21 cellular contexts compared by ENCODE assay signal in the genomic region with DNA sequence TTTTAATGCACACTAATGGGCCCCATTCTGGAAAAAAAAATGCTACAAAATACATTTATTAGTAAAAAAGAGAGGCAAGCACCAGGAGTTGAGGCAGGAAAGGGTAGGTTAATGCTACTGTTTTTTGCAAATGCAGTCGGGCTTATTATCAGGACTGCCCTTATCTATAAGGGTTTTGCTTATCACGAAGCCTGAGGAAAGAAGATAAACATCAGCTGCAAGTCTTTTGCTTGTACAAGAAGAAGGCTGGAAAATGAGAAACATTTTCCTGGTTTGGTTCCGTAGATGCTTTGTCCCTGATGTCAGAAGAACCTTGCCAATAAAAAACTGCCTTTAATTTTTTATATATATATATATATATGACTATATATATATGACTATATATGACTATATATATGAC.
DNase-seq lines count a peak whose midpoint lies in the region; ATAC-seq and TF ChIP-seq lines count a peak whose summit lies in the region.
"Had no signal": no experiment of that assay in that cellular context is flagged by ENCODE, and none has a peak within 500 bp of the region (broad histone marks: within the 10 kb centered on the region; RNA-seq: fewer than 3 reads in every experiment).

No MANE protein-coding gene starts in this region.

- no peak overlapping the region for H2BK5ac ChIP-seq in trophoblast cell (ENCODE audit: low read depth, low read length, poor library complexity)

- peaks cover 58% of the 10 kb centered on the region for H3K4me1 Mint-ChIP-seq in endodermal cell
- H3K4me1 Mint-ChIP-seq: CD14-positive monocyte; CD4-positive, alpha-beta memory T cell; CD4-positive, CD25-positive, alpha-beta regulatory T cell; CD8-positive, alpha-beta memory T cell had no signal

- H3K79me2 ChIP-seq in trophoblast cell (ENCODE audit: control insufficient read depth, insufficient read depth, low read length, poor library complexity): no peaks in the 10 kb centered on the region

- no peaks in the 10 kb centered on the region for H3K79me1 ChIP-seq in trophoblast cell (ENCODE audit: low read length)

- H3K4me3 ChIP-seq in HEK293 (ENCODE audit: low read depth, low read length): no peak overlapping the region
- H3K4me3 ChIP-seq in endodermal cell (ENCODE audit: low read length): peak overlapping the region; percentile 2
- H3K4me3 ChIP-seq in trophoblast cell (ENCODE audit: low read depth, low read length): no peak overlapping the region
- H3K4me3 ChIP-seq: BLaER1 had no signal

- no peaks in the 10 kb centered on the region for H3K27me3 Mint-ChIP-seq in endodermal cell (ENCODE audit: insufficient read depth)
- H3K27me3 Mint-ChIP-seq: CD4-positive, alpha-beta memory T cell; CD4-positive, CD25-positive, alpha-beta regulatory T cell had no signal

- 47 to 48% methylated on average over 2 to 3 of the region's 3 CpGs for WGBS in endodermal cell (ENCODE audit: insufficient coverage in 1 of 2, insufficient read length in 1 of 2), 2 experiments
- WGBS in trophoblast cell (ENCODE audit: extremely low coverage, insufficient coverage, insufficient read length): no CpG with 5 or more reads among the region's 3 CpGs

- no peaks in the 10 kb centered on the region for H3K9me3 ChIP-seq in HEK293 (ENCODE audit: control insufficient read depth, insufficient read depth, low read depth, low read length)
- peaks cover 11% of the 10 kb centered on the region for H3K9me3 ChIP-seq in endodermal cell (ENCODE audit: control insufficient read depth, low read length)
- H3K9me3 ChIP-seq in trophoblast cell (ENCODE audit: insufficient read depth, low read depth, low read length): peaks cover 2% of the 10 kb centered on the region
- H3K9me3 ChIP-seq: BE2C, BLaER1 had no signal

- no peaks in the 10 kb centered on the region for H3K36me3 ChIP-seq in HEK293 (ENCODE audit: control insufficient read depth in 2 of 2, insufficient read depth in 1 of 2, low read length in 2 of 2)
- H3K36me3 ChIP-seq in endodermal cell (ENCODE audit: control insufficient read depth, insufficient read depth, low read length): no peaks in the 10 kb centered on the region
- no peaks in the 10 kb centered on the region for H3K36me3 ChIP-seq in trophoblast cell (ENCODE audit: control insufficient read depth in 1 of 2, insufficient read depth in 2 of 2, low read length in 2 of 2)
- H3K36me3 ChIP-seq: BE2C, BLaER1 had no signal

- no peak for TF ChIP-seq CTCF in HEK293 (tag by site-specific recombination; IDR thresholded peaks at IDR 0.05)
- no peak for TF ChIP-seq CTCF in endodermal cell (conservative IDR thresholded peaks at IDR 0.05)

- POLR2A ChIA-PET in HEK293 (lab: Yijun Ruan, JAX): no interaction called here

- H3K18ac ChIP-seq in trophoblast cell (ENCODE audit: low read length): no peak overlapping the region

- H2AFZ ChIP-seq in trophoblast cell (ENCODE audit: insufficient read depth, low read length, poor library complexity): no peak overlapping the region

- H3K27me3 ChIP-seq in endodermal cell (ENCODE audit: control insufficient read depth, insufficient read depth, low read length, poor library complexity, severe bottlenecking) (no peaks in the 10 kb centered on the region), trophoblast cell (ENCODE audit: insufficient read depth, low read length) (no peaks in the 10 kb centered on the region)
- H3K27me3 ChIP-seq: BE2C, BLaER1 had no signal

- no peak overlapping the region for H3K4me2 ChIP-seq in trophoblast cell (ENCODE audit: low read length)
- H3K4me2 ChIP-seq: BLaER1 had no signal

- CTCF ChIA-PET in HEK293 (lab: Yijun Ruan, JAX): interaction anchor here (0.7 kb wide), 2 partner anchors 102 to 107 kb away, joined by 3 read pairs; no protein-coding TSS in a partner anchor

- no peak overlapping the region for H3K27ac ChIP-seq in HEK293 (ENCODE audit: extremely low read depth, low read depth, low read length)
- no peak overlapping the region for H3K27ac ChIP-seq in endodermal cell (ENCODE audit: low read depth, low read length)
- H3K27ac ChIP-seq in trophoblast cell (ENCODE audit: low read depth, low read length): no peak overlapping the region
- H3K27ac ChIP-seq: BLaER1 had no signal

- peaks cover 5% of the 10 kb centered on the region for H3K9me3 Mint-ChIP-seq in endodermal cell

- H2AK5ac ChIP-seq in trophoblast cell (ENCODE audit: low read length): no peak overlapping the region

- H2BK120ac ChIP-seq in trophoblast cell (ENCODE audit: insufficient read depth, low read length, poor library complexity): no peak overlapping the region

- H4K8ac ChIP-seq in trophoblast cell (ENCODE audit: low read depth, low read length): no peak overlapping the region

- H3K27ac Mint-ChIP-seq in endodermal cell: no peak overlapping the region
- H3K27ac Mint-ChIP-seq: CD14-positive monocyte; CD4-positive, alpha-beta memory T cell; CD8-positive, alpha-beta memory T cell had no signal

- H3K4me3 Mint-ChIP-seq in endodermal cell: no peak overlapping the region
- H3K4me3 Mint-ChIP-seq: CD14-positive monocyte; CD4-positive, alpha-beta memory T cell; CD4-positive, CD25-positive, alpha-beta regulatory T cell; CD8-positive, alpha-beta memory T cell had no signal

- no peak overlapping the region for H3K23ac ChIP-seq in trophoblast cell (ENCODE audit: low read length)

- H3K14ac ChIP-seq in trophoblast cell (ENCODE audit: low read length): no peak overlapping the region

- no peak overlapping the region for H2BK12ac ChIP-seq in trophoblast cell (ENCODE audit: low read length)

- ATAC-seq in HG03097 (IDR thresholded peaks at IDR 0.05; ENCODE audit: low FRiP score, unreplicated experiment): no peak

- DNase-seq in endodermal cell (no peak), trophoblast cell (peak; percentile 37 to 82), T-helper 1 cell (no peak), NCI-H1436 treated with DMSO at 0.1 percent for 48 hours (lab: John Stamatoyannopoulos, UW) (no peak)
- DNase-seq: 8988T; ACHN; BE2C; C1 segment of cervical spinal cord; CD4-positive, alpha-beta memory T cell; CD4-positive, CD25-positive, alpha-beta regulatory T cell; CD8-positive, alpha-beta memory T cell; COR-L47; DMS 273 treated with DMSO at 0.1 percent for 48 hours; DMS153; DMS53; DMS79 treated with DMSO at 0.1 percent for 48 hours; GF-D8 had no signal

- H4K12ac ChIP-seq in trophoblast cell (ENCODE audit: low read depth, low read length): no peak overlapping the region

- H3K4me1 ChIP-seq in HEK293 (ENCODE audit: control insufficient read depth, insufficient read depth, low read length) (peaks cover 6% of the 10 kb centered on the region; the same call in 1 of the 2 replicates), endodermal cell (ENCODE audit: control insufficient read depth, insufficient read depth, low read length) (peaks cover 13% of the 10 kb centered on the region), trophoblast cell (ENCODE audit: control insufficient read depth in 1 of 2, insufficient read depth in 2 of 2, low read length in 2 of 2) (no peaks in the 10 kb centered on the region)
- H3K4me1 ChIP-seq: BE2C, BLaER1 had no signal

- no peak overlapping the region for H4K91ac ChIP-seq in trophoblast cell (ENCODE audit: low read depth, low read length)

- H3K36me3 Mint-ChIP-seq in endodermal cell (ENCODE audit: low read depth): no peaks in the 10 kb centered on the region
- H3K36me3 Mint-ChIP-seq: CD14-positive monocyte; CD4-positive, alpha-beta memory T cell; CD4-positive, CD25-positive, alpha-beta regulatory T cell; CD8-positive, alpha-beta memory T cell had no signal

- H3K9ac ChIP-seq in endodermal cell (ENCODE audit: extremely low read depth, low read length, poor library complexity, severe bottlenecking) (no peak overlapping the region), trophoblast cell (ENCODE audit: low read length) (no peak overlapping the region)
- H3K9ac ChIP-seq: BLaER1 had no signal

- no peak overlapping the region for H3K4ac ChIP-seq in trophoblast cell (ENCODE audit: low read depth, low read length)

TF ChIP-seq in HEK293, 187 proteins besides CTCF, POLR2A, EP300 and RAD21 (continues in another document):
- TF ChIP-seq, protein P1, sequence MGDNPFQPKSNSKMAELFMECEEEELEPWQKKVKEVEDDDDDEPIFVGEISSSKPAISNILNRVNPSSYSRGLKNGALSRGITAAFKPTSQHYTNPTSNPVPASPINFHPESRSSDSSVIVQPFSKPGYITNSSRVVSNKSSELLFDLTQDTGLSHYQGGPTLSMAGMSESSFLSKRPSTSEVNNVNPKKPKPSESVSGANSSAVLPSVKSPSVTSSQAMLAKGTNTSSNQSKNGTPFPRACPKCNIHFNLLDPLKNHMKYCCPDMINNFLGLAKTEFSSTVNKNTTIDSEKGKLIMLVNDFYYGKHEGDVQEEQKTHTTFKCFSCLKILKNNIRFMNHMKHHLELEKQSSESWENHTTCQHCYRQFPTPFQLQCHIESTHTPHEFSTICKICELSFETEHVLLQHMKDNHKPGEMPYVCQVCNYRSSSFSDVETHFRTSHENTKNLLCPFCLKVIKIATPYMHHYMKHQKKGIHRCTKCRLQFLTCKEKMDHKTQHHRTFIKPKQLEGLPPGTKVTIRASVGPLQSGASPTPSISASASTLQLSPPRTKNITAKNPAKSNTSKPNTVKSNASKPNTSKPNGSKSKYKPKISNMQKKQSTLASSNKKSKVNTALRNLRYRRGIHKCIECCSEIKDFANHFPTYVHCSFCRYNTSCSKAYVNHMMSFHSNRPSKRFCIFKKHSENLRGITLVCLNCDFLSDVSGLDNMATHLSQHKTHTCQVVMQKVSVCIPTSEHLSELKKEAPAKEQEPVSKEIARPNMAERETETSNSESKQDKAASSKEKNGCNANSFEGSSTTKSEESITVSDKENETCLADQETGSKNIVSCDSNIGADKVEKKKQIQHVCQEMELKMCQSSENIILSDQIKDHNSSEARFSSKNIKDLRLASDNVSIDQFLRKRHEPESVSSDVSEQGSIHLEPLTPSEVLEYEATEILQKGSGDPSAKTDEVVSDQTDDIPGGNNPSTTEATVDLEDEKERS (tag by site-specific recombination; IDR thresholded peaks at IDR 0.05): no peak
- TF ChIP-seq ZNF600 (tag by site-specific recombination; IDR thresholded peaks at IDR 0.05): no peak
- TF ChIP-seq, protein P2, sequence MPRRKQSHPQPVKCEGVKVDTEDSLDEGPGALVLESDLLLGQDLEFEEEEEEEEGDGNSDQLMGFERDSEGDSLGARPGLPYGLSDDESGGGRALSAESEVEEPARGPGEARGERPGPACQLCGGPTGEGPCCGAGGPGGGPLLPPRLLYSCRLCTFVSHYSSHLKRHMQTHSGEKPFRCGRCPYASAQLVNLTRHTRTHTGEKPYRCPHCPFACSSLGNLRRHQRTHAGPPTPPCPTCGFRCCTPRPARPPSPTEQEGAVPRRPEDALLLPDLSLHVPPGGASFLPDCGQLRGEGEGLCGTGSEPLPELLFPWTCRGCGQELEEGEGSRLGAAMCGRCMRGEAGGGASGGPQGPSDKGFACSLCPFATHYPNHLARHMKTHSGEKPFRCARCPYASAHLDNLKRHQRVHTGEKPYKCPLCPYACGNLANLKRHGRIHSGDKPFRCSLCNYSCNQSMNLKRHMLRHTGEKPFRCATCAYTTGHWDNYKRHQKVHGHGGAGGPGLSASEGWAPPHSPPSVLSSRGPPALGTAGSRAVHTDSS (tag by site-specific recombination; IDR thresholded peaks at IDR 0.05): no peak
- no peak for TF ChIP-seq ZNF404 (tag by site-specific recombination; IDR thresholded peaks at IDR 0.05)
- TF ChIP-seq FEZF1 (tag by site-specific recombination; IDR thresholded peaks at IDR 0.05): peak; percentile 27; the same call in 1 of the 2 replicates

Comparison
In these comparisons a context has a peak if more than half of its experiments do, and no peak if none do; other contexts are left out.
1. DNase-seq: peak in trophoblast cell (2 of 2); none in endodermal cell (single experiment), T-helper 1 cell (0 of 5) and NCI-H1436 treated with DMSO at 0.1 percent for 48 hours (single experiment).